ENCODE assay signal across 8 cellular contexts in genomic region chr11:9265211-9266131, GRCh38. TPM values are rescaled to one million over a fixed set of nuclear protein-coding genes. Genes with fewer than 3 reads are reported as not detected.
DNase-seq lines count a peak whose midpoint lies in the region; ATAC-seq and TF ChIP-seq lines count a peak whose summit lies in the region.

Gene DENND5A, minus strand, starts transcription at chr11:9265350. Its CDS starts 281 bp downstream, at chr11:9265069.

- intact Hi-C loops in prostate gland (cut with DNase I), result no loop called here

- ATAC-seq in HG03280 (IDR thresholded peaks at IDR 0.05; ENCODE audit: unreplicated experiment), result no peak

- peak within 1 kb of the TSS; percentile 86 for H3K4me3 Mint-ChIP-seq in T-helper 1 cell treated with Interleukin-12 subunit alpha and Interleukin-12 subunit beta and Interleukin-4 antibody, amounts not matched to agents 30 μg/mL and 1 μg/mL, for 36 hours

- H3K27ac Mint-ChIP-seq in T-helper 1 cell treated with Interleukin-12 subunit alpha and Interleukin-12 subunit beta and Interleukin-4 antibody, amounts not matched to agents 30 μg/mL and 1 μg/mL, for 36 hours, result peak within 1 kb of the TSS; percentile 88

- H3K36me3 Mint-ChIP-seq in T-helper 1 cell treated with Interleukin-12 subunit alpha and Interleukin-12 subunit beta and Interleukin-4 antibody, amounts not matched to agents 30 μg/mL and 1 μg/mL, for 36 hours (ENCODE audit: low read depth), result peaks cover 2% of the 10 kb centered on the region

- H3K27me3 ChIP-seq in GM23248 (replicated peaks; ENCODE audit: insufficient read depth) (no peaks in the 10 kb centered on the region), right atrium auricular region (no peaks in the 10 kb centered on the region), prostate gland (replicated peaks; ENCODE audit: insufficient read depth) (no peaks in the 10 kb centered on the region)

- peaks cover 56% of the 10 kb centered on the region for H3K27me3 Mint-ChIP-seq in T-helper 1 cell treated with Interleukin-12 subunit alpha and Interleukin-12 subunit beta and Interleukin-4 antibody, amounts not matched to agents 30 μg/mL and 1 μg/mL, for 36 hours (ENCODE audit: low read depth)

- H3K9me3 ChIP-seq in GM23248 (ENCODE audit: low read depth), result no peaks in the 10 kb centered on the region
- H3K9me3 ChIP-seq in right atrium auricular region, result no peaks in the 10 kb centered on the region
- no peaks in the 10 kb centered on the region for H3K9me3 ChIP-seq in prostate gland

- H3K36me3 ChIP-seq in GM23248 (ENCODE audit: low read depth) (no peaks in the 10 kb centered on the region), right atrium auricular region (no peaks in the 10 kb centered on the region), prostate gland (no peaks in the 10 kb centered on the region)

- H3K9me2 ChIP-seq in GM23248 (ENCODE audit: insufficient read depth), result no peaks in the 10 kb centered on the region

- H3K4me2 ChIP-seq in GM23248 (ENCODE audit: unreplicated experiment), result peak within 1 kb of the TSS; percentile 95

- H2AFZ ChIP-seq in GM23248, result peak within 1 kb of the TSS; percentile 74

- no peaks in the 10 kb centered on the region for H3K9me3 Mint-ChIP-seq in T-helper 1 cell treated with Interleukin-12 subunit alpha and Interleukin-12 subunit beta and Interleukin-4 antibody, amounts not matched to agents 30 μg/mL and 1 μg/mL, for 36 hours

- peak in 1 of 2 donors; percentile 10 for TF ChIP-seq CTCF in right atrium auricular region (IDR thresholded peaks at IDR 0.05)
- TF ChIP-seq CTCF in prostate gland (IDR thresholded peaks at IDR 0.05), result peak in 1 of 4 experiments; percentile 12

- H3K4me1 Mint-ChIP-seq in T-helper 1 cell treated with Interleukin-12 subunit alpha and Interleukin-12 subunit beta and Interleukin-4 antibody, amounts not matched to agents 30 μg/mL and 1 μg/mL, for 36 hours (ENCODE audit: low read depth), result peaks cover 29% of the 10 kb centered on the region

- H3K4me3 ChIP-seq in GM23248, result peak within 1 kb of the TSS; percentile 79
- H3K4me3 ChIP-seq in right atrium auricular region, result peak within 1 kb of the TSS; percentile 76 to 87
- H3K4me3 ChIP-seq in prostate gland, result peak within 1 kb of the TSS; percentile 68 to 81

- peaks cover 12% of the 10 kb centered on the region for H4K20me1 ChIP-seq in GM23248 (ENCODE audit: insufficient read depth)

- in situ Hi-C loops in Caki2 (cut with HindIII; ENCODE audit: low pct_unique_long_range_greater_than_20kb, low sequenced_read_pairs) (no loop called here), GM23248 (cut with MboI) (no loop called here)

- H3K9ac ChIP-seq in GM23248, result peak within 1 kb of the TSS; percentile 97

- TF ChIP-seq POLR2A in prostate gland (IDR thresholded peaks at IDR 0.05), result peak; percentile 77

- DNase-seq in Caki2 (ENCODE audit: low read depth), result peak; percentile 85
- peak; percentile 94 for DNase-seq in GM23248
- DNase-seq in NCI-H1105 treated with DMSO at 0.1 percent for 48 hours (lab: John Stamatoyannopoulos, UW), result peak; percentile 79
- peak in 56 of 58 donors; percentile 19 to 92 (median 84) for DNase-seq in anterior cingulate cortex (lab: John Stamatoyannopoulos, UW)
- peak; percentile 78 for DNase-seq in right atrium auricular region (ENCODE audit: low spot score)
- peak; percentile 79 for DNase-seq in prostate gland (ENCODE audit: low spot score)

- H3K79me2 ChIP-seq in GM23248 (ENCODE audit: insufficient read depth), result peaks cover 36% of the 10 kb centered on the region

- H3K27ac ChIP-seq in GM23248, result peak within 1 kb of the TSS; percentile 95
- peak within 1 kb of the TSS; percentile 90 to 94 for H3K27ac ChIP-seq in right atrium auricular region
- H3K27ac ChIP-seq in prostate gland, result peak within 1 kb of the TSS; percentile 86 to 89

- H3K4me1 ChIP-seq in GM23248 (ENCODE audit: insufficient read depth), result peaks cover 25% of the 10 kb centered on the region
- H3K4me1 ChIP-seq in right atrium auricular region, result peaks cover 0 to 21% of the 10 kb centered on the region in 2 donors
- no peaks in the 10 kb centered on the region for H3K4me1 ChIP-seq in prostate gland (replicated peaks)

- H3F3A ChIP-seq in GM23248 (ENCODE audit: insufficient read depth), result peaks cover 41% of the 10 kb centered on the region; the same call in 1 of the 2 replicates

- 7 to 9% methylated on average over 42 to 54 of the region's 63 CpGs for WGBS in GM23248 (ENCODE audit: low coverage in 1 of 2, low lambda C conversion rate in 2 of 2, missing lambda C conversion rate in 2 of 2), 2 experiments
- WGBS in prostate gland, result 18% methylated on average over 30 of the region's 63 CpGs

RNA-seq across cellular contexts. Expression of gene DENND5A, which starts in this region (rescaled TPM):
- total RNA-seq in Caki2 (2014; rRNA removed; shearing (Covaris generic); ENCODE audit: low replicate concordance), result 84.6 and 105 TPM in 2 replicates
- total RNA-seq in GM23248 (2014; rRNA removed; shearing (Covaris generic)), result 113 and 127 TPM in 2 replicates
- polyA plus RNA-seq in GM23248 (2016; fragmentation: Nextera tagmentation; extraction: Ambion mirVana), result 24.9 and 28.4 TPM in 2 replicates
- total RNA-seq in right atrium auricular region, result 10 to 100 TPM; 75.8 to 96.7 TPM
- total RNA-seq in prostate gland, result 10 to 100 TPM; 25.4 to 84.6 TPM
